In the genomic region with DNA sequence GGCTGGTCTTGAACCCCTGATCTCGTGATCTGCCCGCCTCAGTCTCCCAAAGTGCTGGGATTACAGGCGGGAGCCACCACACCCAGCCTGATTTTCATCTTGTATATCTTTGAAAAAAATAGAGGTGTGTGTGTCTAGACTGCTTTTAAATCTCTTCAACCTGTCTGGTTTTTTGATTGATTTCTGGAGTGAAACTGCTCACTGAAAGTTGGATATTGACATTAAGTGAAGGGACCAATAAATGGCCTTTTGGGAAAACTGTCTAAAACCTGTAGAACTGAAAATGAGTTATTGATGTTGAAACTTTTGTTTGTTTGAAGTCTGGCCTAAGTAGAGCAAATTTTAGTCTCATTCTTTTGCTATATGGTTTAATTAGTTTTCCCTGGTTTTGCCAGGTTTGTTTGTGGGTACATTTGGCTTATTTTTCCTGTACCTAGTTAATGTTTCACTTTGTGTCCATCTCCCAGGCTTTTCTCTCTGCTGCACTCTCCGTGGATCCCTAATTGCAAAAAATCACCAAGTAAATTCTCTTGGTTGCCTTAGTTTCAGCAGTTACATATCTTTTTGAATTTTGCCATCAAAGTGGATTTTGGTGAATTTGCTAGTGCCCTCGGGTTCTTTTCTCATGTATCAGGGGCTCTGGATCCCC, we compare ENCODE assay signal across 20 cellular contexts.
DNase-seq lines count a peak whose midpoint lies in the region; ATAC-seq and TF ChIP-seq lines count a peak whose summit lies in the region.
"Had no signal": no experiment of that assay in that cellular context is flagged by ENCODE, and none has a peak within 500 bp of the region (broad histone marks: within the 10 kb centered on the region; RNA-seq: fewer than 3 reads in every experiment).

No MANE protein-coding gene starts in this region.

- no peak overlapping the region for H3K4me2 ChIP-seq in DND-41 (ENCODE audit: insufficient read depth, low read length)
- H3K4me2 ChIP-seq: KMS-11, smooth muscle cell had no signal

- H3K36me3 ChIP-seq in DND-41 (ENCODE audit: insufficient read depth, low read length), result peaks cover 98% of the 10 kb centered on the region

- H3K4me3 ChIP-seq in DND-41 (ENCODE audit: low read depth in 1 of 2, low read length in 2 of 2) (no peak overlapping the region), dorsolateral prefrontal cortex (no peak overlapping the region)
- H3K4me3 ChIP-seq: smooth muscle cell, thoracic aorta had no signal

- H3K9me3 Mint-ChIP-seq in activated CD4-positive, alpha-beta T cell treated with anti-CD3 and anti-CD28 coated beads for 36 hours (ENCODE audit: low read depth), result no peaks in the 10 kb centered on the region
- no peaks in the 10 kb centered on the region for H3K9me3 Mint-ChIP-seq in neural crest cell

- no peak for DNase-seq in activated CD4-positive, alpha-beta T cell treated with anti-CD3 and anti-CD28 coated beads for 36 hours
- DNase-seq in activated CD4-positive, alpha-beta T cell treated with anti-CD3 and anti-CD28 coated beads for 48 hours, result no peak
- DNase-seq in DND-41 (no peak), dorsolateral prefrontal cortex (no peak), neural crest cell (ENCODE audit: low read depth, low spot score) (no peak)
- DNase-seq: activated T-cell treated with anti-CD3 and anti-CD28 coated beads for 4 hours, amniotic stem cell, foreskin fibroblast, left colon, NCI-H1092, NCI-H69, OCI-M1, T1000 had no signal

- H3K79me2 ChIP-seq in DND-41 (ENCODE audit: insufficient read depth, low read length), result peaks cover 3% of the 10 kb centered on the region; the same call in 1 of the 2 replicates

- TF ChIP-seq CTCF in DND-41 (IDR thresholded peaks at IDR 0.05; ENCODE audit: borderline replicate concordance, extremely low read depth, low read length, poor library complexity, severe bottlenecking) (no peak), dorsolateral prefrontal cortex (IDR thresholded peaks at IDR 0.05 in 54 of 56, conservative IDR thresholded peaks at IDR 0.05 in 2 of 56; ENCODE audit: low read depth in 1 of 56, partially characterized antibody in 56 of 56) (no peak), neural crest cell (conservative IDR thresholded peaks at IDR 0.05) (no peak)

- H3K9me3 ChIP-seq in DND-41 (ENCODE audit: insufficient read depth, low read length, severe bottlenecking), result no peaks in the 10 kb centered on the region
- H3K9me3 ChIP-seq: thoracic aorta had no signal

- no peak overlapping the region for H2AFZ ChIP-seq in DND-41 (ENCODE audit: low read depth, low read length)

- H3K27ac Mint-ChIP-seq in activated CD4-positive, alpha-beta T cell treated with anti-CD3 and anti-CD28 coated beads for 36 hours, result peak overlapping the region; percentile 16
- peak overlapping the region; percentile 38 for H3K27ac Mint-ChIP-seq in neural crest cell (ENCODE audit: unreplicated experiment)

- no peaks in the 10 kb centered on the region for H3K27me3 Mint-ChIP-seq in activated CD4-positive, alpha-beta T cell treated with anti-CD3 and anti-CD28 coated beads for 36 hours
- H3K27me3 Mint-ChIP-seq in neural crest cell (ENCODE audit: low read depth), result no peaks in the 10 kb centered on the region

- CTCF ChIA-PET in activated CD4-positive, alpha-beta T cell treated with anti-CD3 and anti-CD28 coated beads for 36 hours (lab: Charles Lee), result interaction anchor here (1.1 to 1.8 kb wide), 2 partner anchors 11 to 423 kb away, joined by 4 read pairs; no protein-coding TSS in a partner anchor

- intact Hi-C loops in activated CD4-positive, alpha-beta T cell treated with anti-CD3 and anti-CD28 coated beads for 36 hours (cut with DNase I, micrococcal nuclease), result no loop called here
- intact Hi-C loops in dorsolateral prefrontal cortex (cut with DNase I), result loop anchor here in 1 of 2 donors (5.0 kb wide), 1 partner anchor 40 kb away; no protein-coding TSS in a partner anchor

- no peak overlapping the region for H3K9ac ChIP-seq in DND-41 (ENCODE audit: low read depth, low read length)
- H3K9ac ChIP-seq: KMS-11 had no signal

- peaks cover 25% of the 10 kb centered on the region for H3K4me1 Mint-ChIP-seq in activated CD4-positive, alpha-beta T cell treated with anti-CD3 and anti-CD28 coated beads for 36 hours
- H3K4me1 Mint-ChIP-seq in neural crest cell, result peaks cover 11% of the 10 kb centered on the region

- H3K27me3 ChIP-seq in DND-41 (ENCODE audit: insufficient read depth, low read length, poor library complexity), result no peaks in the 10 kb centered on the region
- no peaks in the 10 kb centered on the region for H3K27me3 ChIP-seq in dorsolateral prefrontal cortex

- peaks cover 49% of the 10 kb centered on the region for H3K36me3 Mint-ChIP-seq in activated CD4-positive, alpha-beta T cell treated with anti-CD3 and anti-CD28 coated beads for 36 hours (ENCODE audit: low read depth)
- peaks cover 32% of the 10 kb centered on the region for H3K36me3 Mint-ChIP-seq in neural crest cell (ENCODE audit: low read depth)

- H4K20me1 ChIP-seq in DND-41 (ENCODE audit: insufficient read depth, low read length), result peaks cover 13% of the 10 kb centered on the region; the same call in 1 of the 2 replicates

- H3K4me1 ChIP-seq in DND-41 (ENCODE audit: insufficient read depth, low read length), result peaks cover 12% of the 10 kb centered on the region

- ATAC-seq in activated CD4-positive, alpha-beta T cell treated with anti-CD3 and anti-CD28 coated beads for 36 hours, result no peak
- ATAC-seq in DND-41 (ENCODE audit: insufficient read depth, low read depth) (no peak), GM18858 (IDR thresholded peaks at IDR 0.05; ENCODE audit: unreplicated experiment) (no peak), HG02623 (IDR thresholded peaks at IDR 0.05; ENCODE audit: unreplicated experiment) (no peak), GM18519 (IDR thresholded peaks at IDR 0.05; ENCODE audit: low FRiP score, unreplicated experiment) (no peak)
- ATAC-seq: left colon had no signal

- no peak overlapping the region for H3K4me3 Mint-ChIP-seq in activated CD4-positive, alpha-beta T cell treated with anti-CD3 and anti-CD28 coated beads for 36 hours
- no peak overlapping the region for H3K4me3 Mint-ChIP-seq in neural crest cell

- peak overlapping the region; percentile 18 for H3K27ac ChIP-seq in DND-41 (ENCODE audit: low read length)
- peak overlapping the region in 34 of 59 donors; percentile 6 to 82 (median 66) for H3K27ac ChIP-seq in dorsolateral prefrontal cortex
- H3K27ac ChIP-seq: 22Rv1, KMS-11, thoracic aorta had no signal

- POLR2A ChIA-PET in activated CD4-positive, alpha-beta T cell treated with anti-CD3 and anti-CD28 coated beads for 36 hours (lab: Charles Lee), result no interaction called here
